Comparison of ENCODE assay signal across 21 cellular contexts in the genomic region with DNA sequence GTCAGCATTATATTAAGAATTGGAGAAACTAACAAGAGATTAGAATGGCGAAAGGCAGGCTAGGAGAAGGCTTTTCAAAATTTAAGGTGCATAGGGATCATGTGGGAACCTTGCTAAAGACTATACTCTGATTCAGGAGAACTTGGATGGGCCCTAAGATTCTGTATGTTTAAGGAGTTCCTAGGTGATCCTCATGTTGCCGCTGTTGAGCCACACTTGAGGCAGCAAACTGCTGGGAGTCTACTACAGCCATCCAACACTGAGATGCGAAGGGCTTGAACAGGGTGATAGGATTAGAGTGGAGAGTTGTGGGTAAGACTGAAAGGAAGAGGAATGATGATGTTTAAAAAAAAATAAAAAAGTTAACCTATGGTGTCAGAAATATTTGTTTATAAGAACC.
DNase-seq lines count a peak whose midpoint lies in the region; ATAC-seq, FAIRE-seq and TF ChIP-seq lines count a peak whose summit lies in the region.
"Had no signal": no experiment of that assay in that cellular context is flagged by ENCODE, and none has a peak within 500 bp of the region (broad histone marks: within the 10 kb centered on the region; RNA-seq: fewer than 3 reads in every experiment).

No MANE protein-coding gene starts in this region.

- peak; percentile 34 for TF ChIP-seq CTCF in C4-2B (conservative IDR thresholded peaks at IDR 0.05)
- TF ChIP-seq CTCF in GM23338 (conservative IDR thresholded peaks at IDR 0.05; ENCODE audit: low read depth in 2 of 2), result peak; percentile 25 to 36; a peak in 3 of 4 replicates
- peak; percentile 4 to 30 (median 22); a peak in 3 of 4 replicates for TF ChIP-seq CTCF in H1 (IDR thresholded peaks at IDR 0.05; ENCODE audit: control extremely low read depth in 1 of 3, insufficient read depth in 1 of 3, low read depth in 1 of 3, low read length in 3 of 3)
- no peak for TF ChIP-seq CTCF in breast epithelium (IDR thresholded peaks at IDR 0.05)

- H2BK15ac ChIP-seq in H1 (ENCODE audit: low read length), result no peak overlapping the region

- H2BK120ac ChIP-seq in H1 (replicated peaks; ENCODE audit: low read depth, low read length), result no peak overlapping the region

- no peaks in the 10 kb centered on the region for H3K4me1 ChIP-seq in GM23338 (ENCODE audit: insufficient read depth)
- no peaks in the 10 kb centered on the region for H3K4me1 ChIP-seq in H1 (replicated peaks in 1 of 4; ENCODE audit: control insufficient read depth in 3 of 4, insufficient read depth in 4 of 4, low read length in 3 of 4)
- no peaks in the 10 kb centered on the region for H3K4me1 ChIP-seq in breast epithelium
- H3K4me1 ChIP-seq: Caco-2 had no signal

- H3K4ac ChIP-seq in H1 (replicated peaks; ENCODE audit: insufficient read length, low read depth, low read length), result no peak overlapping the region

- TF ChIP-seq EP300 in H1 (IDR thresholded peaks at IDR 0.05; ENCODE audit: borderline replicate concordance in 1 of 2, low read depth in 2 of 2, low read length in 2 of 2), result no peak

- peak; percentile 13 for DNase-seq in GM23338 (ENCODE audit: low spot score)
- DNase-seq in NCI-H526 treated with DMSO at 0.1 percent for 48 hours (lab: John Stamatoyannopoulos, UW), result peak; percentile 18
- peak in 1 of 2 experiments; percentile 2 for DNase-seq in H1 (ENCODE audit: low read depth in 1 of 2, low spot score in 2 of 2)
- no peak for DNase-seq in RPMI8226
- no peak for DNase-seq in breast epithelium (ENCODE audit: low spot score in 2 of 2)
- DNase-seq: AML-193; Caco-2; CD4-positive, CD25-positive, alpha-beta regulatory T cell; NCI-H1694 treated with DMSO at 0.1 percent for 48 hours; NCI-H2107; NCI-H345; NCI-H524 treated with DMSO at 0.1 percent for 48 hours; PC-3; SIG-M5; T1000 had no signal

- peak; percentile 36; the same call in 1 of the 3 replicates for ATAC-seq in GM23338
- no peak for ATAC-seq in GM21737 (IDR thresholded peaks at IDR 0.05; ENCODE audit: unreplicated experiment)
- ATAC-seq: HCT116, PC-3 had no signal

- TF ChIP-seq RAD21 in H1 (IDR thresholded peaks at IDR 0.05 in 1 of 2, conservative IDR thresholded peaks at IDR 0.05 in 1 of 2; ENCODE audit: low read depth in 2 of 2, low read length in 2 of 2), result peak; percentile 38 to 56

- no peak overlapping the region for H4K5ac ChIP-seq in H1 (ENCODE audit: insufficient read length, low read depth, low read length)

- no peak overlapping the region for H3K14ac ChIP-seq in H1 (ENCODE audit: insufficient read length)

- H3F3A ChIP-seq in GM23338 (replicated peaks; ENCODE audit: low read depth), result no peaks in the 10 kb centered on the region

- POLR2A ChIA-PET in H1 (lab: Charles Lee; ENCODE audit: partially characterized antibody), result no interaction called here

- no peak overlapping the region for H3K18ac ChIP-seq in H1 (ENCODE audit: extremely low read depth, low read length)

- WGBS in H1 (ENCODE audit: extremely low coverage in 1 of 2, insufficient coverage in 1 of 2, insufficient read length in 1 of 2, insufficient replicate concordance in 2 of 2, low coverage in 1 of 2, low lambda C conversion rate in 2 of 2, missing lambda C conversion rate in 1 of 2), 2 experiments, result 94% methylated on average over 3 of the region's 3 CpGs; no CpG with 5 or more reads in 1 of the 2 experiments

- no peak overlapping the region for H2BK20ac ChIP-seq in H1 (ENCODE audit: low read length)

- H3K9me2 ChIP-seq in GM23338 (ENCODE audit: insufficient read depth), result no peaks in the 10 kb centered on the region

- H3K79me1 ChIP-seq in H1 (ENCODE audit: low read depth, low read length), result no peaks in the 10 kb centered on the region

- H3K23ac ChIP-seq in H1 (ENCODE audit: insufficient read length), result no peak overlapping the region

- H4K91ac ChIP-seq in H1 (replicated peaks; ENCODE audit: insufficient read length, low read length), result no peak overlapping the region

- H2BK12ac ChIP-seq in H1 (ENCODE audit: low read depth, low read length), result no peak overlapping the region

- H3K27me3 ChIP-seq in GM23338 (ENCODE audit: insufficient read depth) (no peaks in the 10 kb centered on the region), H1 (replicated peaks in 1 of 4; ENCODE audit: control insufficient read depth in 3 of 4, extremely low read depth in 1 of 4, insufficient read depth in 3 of 4, low read length in 3 of 4) (no peaks in the 10 kb centered on the region), breast epithelium (no peaks in the 10 kb centered on the region)

- TF ChIP-seq POLR2A in H1 (IDR thresholded peaks at IDR 0.05; ENCODE audit: control extremely low read depth in 1 of 2, low read depth in 2 of 2, low read length in 2 of 2), result no peak
- no peak for TF ChIP-seq POLR2A in breast epithelium (IDR thresholded peaks at IDR 0.05)

- peaks cover 82% of the 10 kb centered on the region for H3K9me3 Mint-ChIP-seq in GM23338

- H3K4me2 ChIP-seq in GM23338 (no peak overlapping the region), H1 (ENCODE audit: insufficient read depth in 1 of 2, low read depth in 2 of 2, low read length in 2 of 2) (no peak overlapping the region)

- H3K27ac Mint-ChIP-seq in GM23338, result no peak overlapping the region
- H3K27ac Mint-ChIP-seq: CD4-positive, CD25-positive, alpha-beta regulatory T cell had no signal

- CTCF ChIA-PET in H1 (lab: Charles Lee; ENCODE audit: partially characterized antibody), result no interaction called here

- no peaks in the 10 kb centered on the region for H3K23me2 ChIP-seq in H1 (ENCODE audit: low read depth, low read length)

- H3K79me2 ChIP-seq in GM23338 (replicated peaks; ENCODE audit: insufficient read depth) (no peaks in the 10 kb centered on the region), H1 (ENCODE audit: control insufficient read depth in 1 of 2, insufficient read depth in 2 of 2, low read length in 2 of 2) (no peaks in the 10 kb centered on the region)

- no peak overlapping the region for H2AK5ac ChIP-seq in H1 (ENCODE audit: low read depth, low read length)

- no peaks in the 10 kb centered on the region for H3K4me1 Mint-ChIP-seq in GM23338
- H3K4me1 Mint-ChIP-seq: CD4-positive, CD25-positive, alpha-beta regulatory T cell had no signal

- no peaks in the 10 kb centered on the region for H3K27me3 Mint-ChIP-seq in GM23338 (ENCODE audit: insufficient read depth, low read depth, poor library complexity)
- H3K27me3 Mint-ChIP-seq: CD4-positive, CD25-positive, alpha-beta regulatory T cell had no signal

- H4K20me1 ChIP-seq in GM23338 (replicated peaks; ENCODE audit: insufficient read depth), result no peaks in the 10 kb centered on the region
- no peaks in the 10 kb centered on the region for H4K20me1 ChIP-seq in H1 (replicated peaks in 1 of 2; ENCODE audit: control insufficient read depth in 1 of 2, insufficient read depth in 2 of 2, low read length in 2 of 2)

- H2BK5ac ChIP-seq in H1 (ENCODE audit: low read depth, low read length), result no peak overlapping the region

- H3K27ac ChIP-seq in C4-2B, result no peak overlapping the region
- no peak overlapping the region for H3K27ac ChIP-seq in GM23338 (ENCODE audit: low read depth)
- H3K27ac ChIP-seq in H1 (ENCODE audit: low read depth, low read length), result no peak overlapping the region
- no peak overlapping the region for H3K27ac ChIP-seq in breast epithelium
- H3K27ac ChIP-seq: RWPE1 had no signal

- no peak for FAIRE-seq in H1 (lab: Jason Lieb, UNC)
- FAIRE-seq: GM12892, GM18507 had no signal

- intact Hi-C loops in breast epithelium (cut with DNase I; ENCODE audit: low total_unique reads), result no loop called here

- H3K9me3 ChIP-seq in H1 (ENCODE audit: insufficient read depth in 2 of 2, low read depth in 1 of 2, low read length in 1 of 2) (peaks cover 2 to 20% of the 10 kb centered on the region in 2 experiments; a peak in 3 of 4 replicates), breast epithelium (no peaks in the 10 kb centered on the region)
- H3K9me3 ChIP-seq: Caco-2 had no signal

- peaks cover 17% of the 10 kb centered on the region for H3K36me3 Mint-ChIP-seq in GM23338 (ENCODE audit: low read depth)
- H3K36me3 Mint-ChIP-seq: CD4-positive, CD25-positive, alpha-beta regulatory T cell had no signal

- no peak overlapping the region for H2AFZ ChIP-seq in GM23338
- no peak overlapping the region for H2AFZ ChIP-seq in H1 (ENCODE audit: low read length)

- no peak overlapping the region for H3K56ac ChIP-seq in H1 (replicated peaks; ENCODE audit: insufficient read length, low read depth, low read length)

- H3K4me3 ChIP-seq in GM23338 (no peak overlapping the region), H1 (ENCODE audit: extremely low read depth in 1 of 4, insufficient read depth in 2 of 4, low read depth in 3 of 4, low read length in 4 of 4) (no peak overlapping the region), breast epithelium (no peak overlapping the region)

- H3K36me3 ChIP-seq in GM23338 (ENCODE audit: insufficient read depth), result no peaks in the 10 kb centered on the region
- no peaks in the 10 kb centered on the region for H3K36me3 ChIP-seq in H1 (ENCODE audit: control insufficient read depth in 2 of 4, insufficient read depth in 4 of 4, low read length in 3 of 4)
- no peaks in the 10 kb centered on the region for H3K36me3 ChIP-seq in breast epithelium

- no peak overlapping the region for H3K4me3 Mint-ChIP-seq in GM23338
- H3K4me3 Mint-ChIP-seq: CD4-positive, CD25-positive, alpha-beta regulatory T cell had no signal

- no peak overlapping the region for H3K9ac ChIP-seq in H1 (replicated peaks in 1 of 4; ENCODE audit: extremely low read depth in 1 of 4, low read depth in 3 of 4, low read length in 3 of 4)

- H4K8ac ChIP-seq in H1 (ENCODE audit: extremely low read depth, insufficient read depth, low read length), result no peak overlapping the region

TF ChIP-seq in GM23338, 12 proteins besides CTCF, POLR2A, EP300 and RAD21 (continues in another document):
- no peak for TF ChIP-seq ZNF331 (CRISPR knock-in tag; IDR thresholded peaks at IDR 0.05; ENCODE audit: low read depth)
- no peak for TF ChIP-seq NANOG (IDR thresholded peaks at IDR 0.05; ENCODE audit: borderline replicate concordance)
- no peak for TF ChIP-seq EZH2 (IDR thresholded peaks at IDR 0.05; ENCODE audit: low read depth, unreplicated experiment)

TF ChIP-seq in H1, 55 proteins besides CTCF, POLR2A, EP300 and RAD21:
- no peak for TF ChIP-seq CBX5 (IDR thresholded peaks at IDR 0.05; ENCODE audit: low read depth, low read length)
- TF ChIP-seq JUN (IDR thresholded peaks at IDR 0.05; ENCODE audit: low read depth, low read length), result no peak
- TF ChIP-seq POLR2AphosphoS5 (IDR thresholded peaks at IDR 0.05; ENCODE audit: low read depth, low read length), result no peak

Comparison
In these comparisons a context has a peak if more than half of its experiments do, and no peak if none do; other contexts are left out.
1. CTCF ChIP-seq: peak in C4-2B (single experiment), GM23338 (2 of 2) and H1 (3 of 3); none in breast epithelium (0 of 3).
2. DNase-seq: peak in GM23338 (single experiment) and NCI-H526 treated with DMSO at 0.1 percent for 48 hours (single experiment); none in RPMI8226 (single experiment) and breast epithelium (0 of 2).